ENCODE assay signal across 1 cellular context in the genomic region with DNA sequence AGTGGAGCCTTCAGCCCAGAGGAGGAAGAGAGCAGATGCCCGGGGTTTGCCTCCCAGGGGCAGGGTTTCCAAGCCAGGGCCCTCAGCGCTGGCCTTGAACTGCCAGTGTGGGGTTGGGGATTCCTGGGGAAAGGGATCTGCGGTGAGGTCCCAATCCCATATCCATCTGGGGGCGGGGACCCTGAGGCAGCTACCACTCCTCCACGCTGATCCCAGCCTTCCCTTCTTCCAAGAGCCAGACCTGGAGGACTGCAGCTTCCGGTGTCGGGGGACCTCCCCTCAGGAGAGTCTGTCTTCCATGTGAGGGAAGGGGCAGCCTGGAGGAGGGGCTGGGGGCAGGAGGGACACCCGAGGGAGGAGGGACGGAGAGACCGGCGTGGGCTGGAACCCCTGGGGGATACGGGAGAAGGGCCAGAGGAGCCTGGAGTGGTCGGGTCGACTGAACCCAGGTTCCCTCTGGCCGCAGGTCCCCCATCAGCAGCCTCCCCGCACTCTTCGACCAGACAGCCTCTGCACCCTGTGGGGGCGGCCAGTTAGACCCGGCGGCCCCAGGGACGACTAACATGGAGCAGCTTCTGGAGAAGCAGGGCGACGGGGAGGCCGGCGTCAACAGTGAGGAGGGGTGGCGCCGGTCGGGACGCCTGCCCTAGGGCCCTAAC.
TF ChIP-seq lines count a peak whose summit lies in the region.

No MANE protein-coding gene starts in this region.

TF ChIP-seq in HCT116, 20 proteins besides CTCF, POLR2A, EP300 and RAD21:
- TF ChIP-seq ELF1 (IDR thresholded peaks at IDR 0.05; ENCODE audit: borderline replicate concordance, low read depth) = no peak
- no peak for TF ChIP-seq TCF7L2 (IDR thresholded peaks at IDR 0.05; ENCODE audit: borderline replicate concordance, extremely low read depth, insufficient read depth, insufficient read length)
- TF ChIP-seq, protein P1, sequence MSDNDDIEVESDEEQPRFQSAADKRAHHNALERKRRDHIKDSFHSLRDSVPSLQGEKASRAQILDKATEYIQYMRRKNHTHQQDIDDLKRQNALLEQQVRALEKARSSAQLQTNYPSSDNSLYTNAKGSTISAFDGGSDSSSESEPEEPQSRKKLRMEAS (IDR thresholded peaks at IDR 0.05) = no peak
